12 cellular contexts compared by ENCODE assay signal in genomic region chr9:87613265-87614111, GRCh38.
DNase-seq lines count a peak whose midpoint lies in the region; ATAC-seq and TF ChIP-seq lines count a peak whose summit lies in the region.
"Had no signal": no experiment of that assay in that cellular context is flagged by ENCODE, and none has a peak within 500 bp of the region (broad histone marks: within the 10 kb centered on the region; RNA-seq: fewer than 3 reads in every experiment).

No MANE protein-coding gene starts in this region.

- H3K9me3 ChIP-seq in heart left ventricle = no peaks in the 10 kb centered on the region
- H3K9me3 ChIP-seq in hepatocyte (ENCODE audit: low read depth) = no peaks in the 10 kb centered on the region
- H3K9me3 ChIP-seq in transverse colon = no peaks in the 10 kb centered on the region
- H3K9me3 ChIP-seq: breast epithelium had no signal

- 77 to 80% (median 79%) methylated on average over 11 of the region's 11 CpGs for WGBS in heart left ventricle, 4 donors
- WGBS in hepatocyte (ENCODE audit: low lambda C conversion rate, missing lambda C conversion rate) = 49% methylated on average over 11 of the region's 11 CpGs
- WGBS in transverse colon (ENCODE audit: low coverage in 1 of 2), 2 donors = 39 to 47% methylated on average over 9 to 11 of the region's 11 CpGs

- TF ChIP-seq CTCF in heart left ventricle (IDR thresholded peaks at IDR 0.05) = no peak
- no peak for TF ChIP-seq CTCF in hepatocyte (IDR thresholded peaks at IDR 0.05; ENCODE audit: poor library complexity)
- no peak for TF ChIP-seq CTCF in transverse colon (IDR thresholded peaks at IDR 0.05)

- H3K9me3 Mint-ChIP-seq in activated CD8-positive, alpha-beta memory T cell treated with anti-CD3 and anti-CD28 coated beads, Interleukin-2, amount 10 ng/mL, durations not matched to agents 7 days and 5 days (ENCODE audit: low read depth) = no peaks in the 10 kb centered on the region

- in situ Hi-C loops in transverse colon (cut with MboI; ENCODE audit: low pct_ligation_motif_present in 1 of 4, low pct_unique_long_range_greater_than_20kb in 1 of 4, low sequenced_read_pairs in 3 of 4) = loop anchor here in 1 of 4 donors (25.0 kb wide), 1 partner anchor 101 kb away; no protein-coding TSS in a partner anchor

- no peaks in the 10 kb centered on the region for H3K4me1 Mint-ChIP-seq in activated CD8-positive, alpha-beta memory T cell treated with anti-CD3 and anti-CD28 coated beads, Interleukin-2, amount 10 ng/mL, durations not matched to agents 7 days and 5 days

- H3K4me3 ChIP-seq in heart left ventricle (no peak overlapping the region), hepatocyte (no peak overlapping the region), transverse colon (no peak overlapping the region)
- H3K4me3 ChIP-seq: breast epithelium had no signal

- no peaks in the 10 kb centered on the region for H3K36me3 Mint-ChIP-seq in activated CD8-positive, alpha-beta memory T cell treated with anti-CD3 and anti-CD28 coated beads, Interleukin-2, amount 10 ng/mL, durations not matched to agents 7 days and 5 days

- H3K36me3 ChIP-seq in heart left ventricle = no peaks in the 10 kb centered on the region
- H3K36me3 ChIP-seq in hepatocyte (replicated peaks; ENCODE audit: insufficient read depth, low read depth) = no peaks in the 10 kb centered on the region
- H3K36me3 ChIP-seq in transverse colon = no peaks in the 10 kb centered on the region
- H3K36me3 ChIP-seq: breast epithelium had no signal

- no peak overlapping the region for H2AFZ ChIP-seq in hepatocyte

- H3K27me3 ChIP-seq in heart left ventricle (no peaks in the 10 kb centered on the region), hepatocyte (no peaks in the 10 kb centered on the region), transverse colon (no peaks in the 10 kb centered on the region)
- H3K27me3 ChIP-seq: breast epithelium had no signal

- intact Hi-C loops in Right ventricle myocardium inferior (cut with DNase I) (no loop called here), heart left ventricle (cut with DNase I) (no loop called here), transverse colon (cut with DNase I; ENCODE audit: low total_unique reads) (no loop called here)

- ATAC-seq in Right ventricle myocardium inferior (peak; percentile 21), heart left ventricle (no peak)
- no peak for ATAC-seq in activated CD8-positive, alpha-beta memory T cell treated with anti-CD3 and anti-CD28 coated beads, Interleukin-2, amount 10 ng/mL, durations not matched to agents 7 days and 5 days

- CTCF ChIA-PET in activated CD8-positive, alpha-beta memory T cell treated with anti-CD3 and anti-CD28 coated beads, Interleukin-2, amount 10 ng/mL, durations not matched to agents 7 days and 5 days (lab: Charles Lee) = no interaction called here

- no peaks in the 10 kb centered on the region for H4K20me1 ChIP-seq in hepatocyte (ENCODE audit: insufficient read depth, poor library complexity, severe bottlenecking)

- H3K4me3 Mint-ChIP-seq in activated CD8-positive, alpha-beta memory T cell treated with anti-CD3 and anti-CD28 coated beads, Interleukin-2, amount 10 ng/mL, durations not matched to agents 7 days and 5 days = no peak overlapping the region
- H3K4me3 Mint-ChIP-seq: stimulated activated naive CD8-positive, alpha-beta T cell treated with anti-CD3 and anti-CD28 coated beads, Interleukin-15, Interleukin-2, amounts not matched to agents 100 ng/mL and 50 ng/mL, for 24 hours had no signal

- no peaks in the 10 kb centered on the region for H3K27me3 Mint-ChIP-seq in activated CD8-positive, alpha-beta memory T cell treated with anti-CD3 and anti-CD28 coated beads, Interleukin-2, amount 10 ng/mL, durations not matched to agents 7 days and 5 days
- H3K27me3 Mint-ChIP-seq: stimulated activated naive CD8-positive, alpha-beta T cell treated with anti-CD3 and anti-CD28 coated beads, Interleukin-15, Interleukin-2, amounts not matched to agents 100 ng/mL and 50 ng/mL, for 24 hours had no signal

- peaks cover 0 to 62% (median 2%) of the 10 kb centered on the region in 12 donors for H3K4me1 ChIP-seq in heart left ventricle
- H3K4me1 ChIP-seq in hepatocyte (ENCODE audit: insufficient read depth) = peaks cover 33% of the 10 kb centered on the region
- peaks cover 0 to 20% (median 9%) of the 10 kb centered on the region in 4 donors for H3K4me1 ChIP-seq in transverse colon
- H3K4me1 ChIP-seq: breast epithelium had no signal

- DNase-seq in Right ventricle myocardium inferior (ENCODE audit: missing footprints) = no peak
- no peak for DNase-seq in heart left ventricle
- peak; percentile 77 to 80 for DNase-seq in NCI-H526 (lab: John Stamatoyannopoulos, UW)
- no peak for DNase-seq in hepatocyte (ENCODE audit: low spot score)
- no peak for DNase-seq in transverse colon
- no peak for DNase-seq in Ammon's horn (ENCODE audit: low spot score)
- no peak for DNase-seq in occipital lobe (lab: John Stamatoyannopoulos, UW)
- no peak for DNase-seq in activated CD8-positive, alpha-beta memory T cell treated with anti-CD3 and anti-CD28 coated beads, Interleukin-2, amount 10 ng/mL, durations not matched to agents 7 days and 5 days
- DNase-seq: activated T-cell treated with anti-CD3 and anti-CD28 coated beads, Interleukin-2, amount 50 U/mL, for 48 hours; NCI-H187 treated with DMSO at 0.1 percent for 48 hours had no signal

- TF ChIP-seq POLR2A in heart left ventricle (IDR thresholded peaks at IDR 0.05) (no peak), transverse colon (IDR thresholded peaks at IDR 0.05) (no peak)

- H3K79me2 ChIP-seq in hepatocyte = peaks cover 20% of the 10 kb centered on the region

- H3K27ac ChIP-seq in heart left ventricle (peak overlapping the region in 2 of 12 donors; percentile 36 to 74), hepatocyte (peak overlapping the region; percentile 52), transverse colon (peak overlapping the region; percentile 25 to 59 (median 31))
- H3K27ac ChIP-seq: breast epithelium had no signal

- H3K27ac Mint-ChIP-seq in activated CD8-positive, alpha-beta memory T cell treated with anti-CD3 and anti-CD28 coated beads, Interleukin-2, amount 10 ng/mL, durations not matched to agents 7 days and 5 days = no peak overlapping the region
- H3K27ac Mint-ChIP-seq: stimulated activated naive CD8-positive, alpha-beta T cell treated with anti-CD3 and anti-CD28 coated beads, Interleukin-15, Interleukin-2, amounts not matched to agents 100 ng/mL and 50 ng/mL, for 24 hours had no signal

- TF ChIP-seq EP300 in transverse colon (IDR thresholded peaks at IDR 0.05; ENCODE audit: low read depth) = no peak

- H3K4me2 ChIP-seq in hepatocyte = peak overlapping the region; percentile 48

- H3K9me2 ChIP-seq in hepatocyte (replicated peaks; ENCODE audit: insufficient read depth) = no peaks in the 10 kb centered on the region

Comparison
In these comparisons a context has a peak if more than half of its experiments do, and no peak if none do; other contexts are left out.
1. DNase-seq: peak in NCI-H526 (2 of 2); none in Right ventricle myocardium inferior (single experiment), heart left ventricle (0 of 5), hepatocyte (single experiment), transverse colon (single experiment), Ammon's horn (single experiment), occipital lobe (single experiment) and activated CD8-positive, alpha-beta memory T cell treated with anti-CD3 and anti-CD28 coated beads, Interleukin-2, amount 10 ng/mL, durations not matched to agents 7 days and 5 days (single experiment).